In the genomic region with DNA sequence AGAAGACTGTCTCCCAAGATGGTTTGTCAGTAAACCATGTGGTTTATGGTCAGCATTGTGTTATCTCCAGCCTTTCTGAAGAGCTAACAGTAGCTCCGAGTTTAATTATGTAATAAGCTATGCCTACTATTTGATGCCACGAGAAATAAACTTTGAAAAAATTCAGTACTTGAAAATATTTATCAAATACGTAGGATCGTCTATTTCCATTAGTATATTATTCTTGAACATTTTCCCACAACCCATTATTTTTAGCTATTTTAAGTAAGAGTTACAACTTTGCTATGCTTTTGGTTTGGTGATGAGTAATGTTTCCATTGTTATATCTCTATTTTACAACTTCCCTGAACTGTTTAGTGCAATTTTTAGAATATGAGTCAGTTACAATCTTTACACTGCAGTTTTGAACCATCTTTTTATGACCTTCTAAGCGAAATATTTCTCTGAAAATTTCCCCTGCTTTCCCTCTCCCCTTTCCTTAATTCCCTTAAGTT, we compare ENCODE assay signal across 12 cellular contexts. TPM values are rescaled to one million over a fixed set of nuclear protein-coding genes. Genes with fewer than 3 reads are reported as not detected.
A peak's percentile ranks its signal among the peaks of the same experiment; 100 is the strongest.
DNase-seq lines count a peak whose midpoint lies in the region; ATAC-seq, FAIRE-seq and TF ChIP-seq lines count a peak whose summit lies in the region.
"Had no signal": no experiment of that assay in that cellular context is flagged by ENCODE, and none has a peak within 500 bp of the region (broad histone marks: within the 10 kb centered on the region; RNA-seq: fewer than 3 reads in every experiment).

No MANE protein-coding gene starts in this region.

- TF ChIP-seq POLR2A in gastroesophageal sphincter (IDR thresholded peaks at IDR 0.05): no peak

- H3K4me1 ChIP-seq in ascending aorta: peaks cover 0 to 2% of the 10 kb centered on the region in 2 donors
- H3K4me1 ChIP-seq in kidney (ENCODE audit: control insufficient read depth in 1 of 2, insufficient read depth in 1 of 2, low read depth in 1 of 2, low read length in 2 of 2): peaks cover 6% of the 10 kb centered on the region in 2 donors
- no peaks in the 10 kb centered on the region for H3K4me1 ChIP-seq in gastroesophageal sphincter

- H3K9me3 ChIP-seq in ascending aorta (peaks cover 0 to 3% of the 10 kb centered on the region in 2 donors), kidney (ENCODE audit: control insufficient read depth in 1 of 2, low read length in 2 of 2) (no peaks in the 10 kb centered on the region), gastroesophageal sphincter (peaks cover 0 to 2% (median 0%) of the 10 kb centered on the region in 3 donors)

- FAIRE-seq in kidney (lab: Jason Lieb, UNC): peak; percentile 52
- FAIRE-seq: H1 had no signal

- no peak overlapping the region for H3K9ac ChIP-seq in kidney (ENCODE audit: low read length in 2 of 2)
- H3K9ac ChIP-seq: neural progenitor cell had no signal

- WGBS in gastroesophageal sphincter (ENCODE audit: low coverage in 1 of 2), 2 donors: 29 to 35% methylated on average over 5 of the region's 5 CpGs

- ATAC-seq in gastroesophageal sphincter: no peak
- no peak for ATAC-seq in GM19397 (IDR thresholded peaks at IDR 0.05; ENCODE audit: unreplicated experiment)
- ATAC-seq: Panc1 had no signal

- peak; percentile 75 for DNase-seq in AG09309 (ENCODE audit: low read depth)
- DNase-seq in LHCN-M2 (ENCODE audit: low read depth): peak; percentile 54
- no peak for DNase-seq in ascending aorta (ENCODE audit: low spot score in 2 of 2)
- no peak for DNase-seq in kidney
- DNase-seq in SHP77 (lab: John Stamatoyannopoulos, UW): no peak
- no peak for DNase-seq in NCI-H774 (lab: John Stamatoyannopoulos, UW)
- DNase-seq: NCI-H1417 had no signal

- H3K4me3 ChIP-seq in AG09309 (ENCODE audit: control insufficient read depth, low read depth, low read length): no peak overlapping the region
- H3K4me3 ChIP-seq in ascending aorta: no peak overlapping the region
- H3K4me3 ChIP-seq in kidney (ENCODE audit: low read length in 2 of 2): no peak overlapping the region
- H3K4me3 ChIP-seq in gastroesophageal sphincter: no peak overlapping the region
- H3K4me3 ChIP-seq: neural progenitor cell had no signal

- peak overlapping the region; percentile 34 to 36 for H3K27ac ChIP-seq in ascending aorta
- H3K27ac ChIP-seq in kidney (ENCODE audit: low read depth in 2 of 2, low read length in 2 of 2): no peak overlapping the region
- no peak overlapping the region for H3K27ac ChIP-seq in gastroesophageal sphincter
- H3K27ac ChIP-seq: neural progenitor cell had no signal

- H3K27me3 ChIP-seq in ascending aorta (no peaks in the 10 kb centered on the region), gastroesophageal sphincter (no peaks in the 10 kb centered on the region)

- H3K36me3 ChIP-seq in ascending aorta: no peaks in the 10 kb centered on the region
- H3K36me3 ChIP-seq in kidney (ENCODE audit: control insufficient read depth in 1 of 2, insufficient read depth in 2 of 2, low read length in 2 of 2): no peaks in the 10 kb centered on the region
- H3K36me3 ChIP-seq in gastroesophageal sphincter: no peaks in the 10 kb centered on the region
- H3K36me3 ChIP-seq: neural progenitor cell had no signal

- TF ChIP-seq CTCF in AG09309 (IDR thresholded peaks at IDR 0.05; ENCODE audit: control insufficient read depth, insufficient read depth, low read depth, low read length, missing control alignments) (no peak), ascending aorta (IDR thresholded peaks at IDR 0.05) (no peak), kidney (IDR thresholded peaks at IDR 0.05; ENCODE audit: borderline replicate concordance, extremely low read depth, insufficient read depth) (no peak), gastroesophageal sphincter (IDR thresholded peaks at IDR 0.05) (no peak)

- no peak for TF ChIP-seq EP300 in gastroesophageal sphincter (IDR thresholded peaks at IDR 0.05)

- intact Hi-C loops in ascending aorta (cut with DNase I): loop anchor here (1.0 kb wide), 1 partner anchor 63 kb away; no protein-coding TSS in a partner anchor
- intact Hi-C loops in kidney (cut with DNase I): no loop called here

RNA-seq across cellular contexts. Expression of a gene that starts 44.5 kb away (rescaled TPM):
- total RNA-seq in LHCN-M2 (2014; rRNA removed) (11.0 and 11.5 TPM in 2 replicates), ascending aorta (33.3 TPM), kidney (122 TPM), gastroesophageal sphincter (10 to 100 TPM; 31.2 to 59.2 (median 44.4) TPM)
- polyA plus RNA-seq in LHCN-M2 (2012): 2.4 TPM
- polyA plus RNA-seq in kidney (ENCODE audit: insufficient read depth, low read depth, low replicate concordance): 23.3 TPM

Comparison
In these comparisons a context has a peak if more than half of its experiments do, and no peak if none do; other contexts are left out.
1. DNase-seq: peak in AG09309 (single experiment) and LHCN-M2 (single experiment); none in ascending aorta (0 of 2), kidney (single experiment), SHP77 (0 of 2) and NCI-H774 (single experiment).
2. H3K27ac ChIP-seq: peak in ascending aorta (2 of 2); none in kidney (0 of 2) and gastroesophageal sphincter (0 of 4).